Comparison of ENCODE assay signal across 18 cellular contexts in genomic region chr11:69718912-69719311, GRCh38. TPM values are rescaled to one million over a fixed set of nuclear protein-coding genes. Genes with fewer than 3 reads are reported as not detected.
DNase-seq lines count a peak whose midpoint lies in the region; ATAC-seq, FAIRE-seq and TF ChIP-seq lines count a peak whose summit lies in the region.
"Had no signal": no experiment of that assay in that cellular context is flagged by ENCODE, and none has a peak within 500 bp of the region (broad histone marks: within the 10 kb centered on the region; RNA-seq: fewer than 3 reads in every experiment).

No MANE protein-coding gene starts in this region.

- H2AFZ ChIP-seq in GM23338: no peak overlapping the region
- no peak overlapping the region for H2AFZ ChIP-seq in Loucy (ENCODE audit: low read length)
- no peak overlapping the region for H2AFZ ChIP-seq in H1 (ENCODE audit: low read length)

- no peak overlapping the region for H3K14ac ChIP-seq in H1 (ENCODE audit: insufficient read length)

- H3K27me3 Mint-ChIP-seq in GM23338 (ENCODE audit: insufficient read depth, low read depth, poor library complexity) (peaks cover 13% of the 10 kb centered on the region), type B pancreatic cell (peaks cover 61% of the 10 kb centered on the region)

- no peak overlapping the region for H2BK5ac ChIP-seq in H1 (ENCODE audit: low read depth, low read length)

- H3K4me1 ChIP-seq in GM23338 (ENCODE audit: insufficient read depth) (peaks cover 4% of the 10 kb centered on the region; the same call in 1 of the 2 replicates), Loucy (ENCODE audit: insufficient read depth, low read length, poor library complexity, severe bottlenecking) (peaks cover 11% of the 10 kb centered on the region), H1 (replicated peaks in 1 of 4; ENCODE audit: control insufficient read depth in 3 of 4, insufficient read depth in 4 of 4, low read length in 3 of 4) (peaks cover 0 to 10% (median 2%) of the 10 kb centered on the region in 4 experiments; a peak in 5 of 7 replicates), body of pancreas (no peaks in the 10 kb centered on the region)
- H3K4me1 ChIP-seq: A549, BE2C, Caco-2 had no signal

- H3K79me1 ChIP-seq in H1 (ENCODE audit: low read depth, low read length): no peaks in the 10 kb centered on the region

- H3K27me3 ChIP-seq in GM23338 (ENCODE audit: insufficient read depth) (no peaks in the 10 kb centered on the region), Loucy (ENCODE audit: insufficient read depth, low read length, poor library complexity, severe bottlenecking) (no peaks in the 10 kb centered on the region), H1 (replicated peaks in 1 of 4; ENCODE audit: control insufficient read depth in 3 of 4, extremely low read depth in 1 of 4, insufficient read depth in 3 of 4, low read length in 3 of 4) (peaks cover 0 to 19% (median 13%) of the 10 kb centered on the region in 4 experiments; a peak in 5 of 7 replicates), body of pancreas (peaks cover 0 to 3% of the 10 kb centered on the region in 2 donors)
- H3K27me3 ChIP-seq: BE2C had no signal

- no peak overlapping the region; the same call in 1 of the 2 replicates for H2BK20ac ChIP-seq in H1 (ENCODE audit: low read length)

- H3K4ac ChIP-seq in H1 (replicated peaks; ENCODE audit: insufficient read length, low read depth, low read length): no peak overlapping the region

- no peaks in the 10 kb centered on the region for H3K9me2 ChIP-seq in GM23338 (ENCODE audit: insufficient read depth)
- no peaks in the 10 kb centered on the region for H3K9me2 ChIP-seq in Loucy (replicated peaks; ENCODE audit: low read depth, low read length)

- TF ChIP-seq POLR2A in H1 (IDR thresholded peaks at IDR 0.05; ENCODE audit: control extremely low read depth in 1 of 2, low read depth in 2 of 2, low read length in 2 of 2) (no peak), body of pancreas (IDR thresholded peaks at IDR 0.05) (no peak)

- H4K8ac ChIP-seq in H1 (ENCODE audit: extremely low read depth, insufficient read depth, low read length): no peak overlapping the region

- no peak overlapping the region for H3K9ac ChIP-seq in Loucy (ENCODE audit: low read depth, low read length, poor library complexity, severe bottlenecking)
- H3K9ac ChIP-seq in H1 (replicated peaks in 1 of 4; ENCODE audit: extremely low read depth in 1 of 4, low read depth in 3 of 4, low read length in 3 of 4): no peak overlapping the region

- no peaks in the 10 kb centered on the region for H3K9me3 ChIP-seq in Loucy (ENCODE audit: insufficient read depth, low read depth, low read length)
- no peaks in the 10 kb centered on the region for H3K9me3 ChIP-seq in H1 (ENCODE audit: insufficient read depth in 2 of 2, low read depth in 1 of 2, low read length in 1 of 2)
- H3K9me3 ChIP-seq in body of pancreas: no peaks in the 10 kb centered on the region
- H3K9me3 ChIP-seq: A549, BE2C, Caco-2, HAP-1 had no signal

- no peak for TF ChIP-seq CTCF in GM23338 (conservative IDR thresholded peaks at IDR 0.05; ENCODE audit: low read depth in 2 of 2)
- no peak for TF ChIP-seq CTCF in Loucy (conservative IDR thresholded peaks at IDR 0.05; ENCODE audit: low read length)
- no peak for TF ChIP-seq CTCF in H1 (IDR thresholded peaks at IDR 0.05; ENCODE audit: control extremely low read depth in 1 of 3, insufficient read depth in 1 of 3, low read depth in 1 of 3, low read length in 3 of 3)
- no peak for TF ChIP-seq CTCF in body of pancreas (IDR thresholded peaks at IDR 0.05)
- TF ChIP-seq CTCF in type B pancreatic cell (conservative IDR thresholded peaks at IDR 0.05): no peak

- DNase-seq in GM23338 (ENCODE audit: low spot score): no peak
- DNase-seq in H1 (ENCODE audit: low read depth in 1 of 2, low spot score in 2 of 2): no peak
- no peak for DNase-seq in urothelium cell line (ENCODE audit: low spot score)
- DNase-seq in kidney glomerular epithelial cell (lab: John Stamatoyannopoulos, UW): no peak
- no peak for DNase-seq in body of pancreas
- no peak for DNase-seq in type B pancreatic cell (ENCODE audit: extremely low spot score, unreplicated experiment)
- DNase-seq: CD8-positive, alpha-beta memory T cell; GOT3; HFFc6; KG1 had no signal

- ATAC-seq in GM23338 (no peak), body of pancreas (no peak)

- H3K4me2 ChIP-seq in GM23338: no peak overlapping the region
- H3K4me2 ChIP-seq in Loucy (ENCODE audit: low read depth, low read length, poor library complexity, severe bottlenecking): peak overlapping the region; percentile 31
- H3K4me2 ChIP-seq in H1 (ENCODE audit: insufficient read depth in 1 of 2, low read depth in 2 of 2, low read length in 2 of 2): no peak overlapping the region
- H3K4me2 ChIP-seq: A549 had no signal

- peak overlapping the region; percentile 53; the same call in 1 of the 2 replicates for H2BK15ac ChIP-seq in H1 (ENCODE audit: low read length)

- FAIRE-seq in H1 (lab: Jason Lieb, UNC) (no peak), urothelium cell line (lab: Jason Lieb, UNC) (peak; percentile 27)
- FAIRE-seq: A549, GM18507 had no signal

- no peaks in the 10 kb centered on the region for H3K79me2 ChIP-seq in GM23338 (replicated peaks; ENCODE audit: insufficient read depth)
- H3K79me2 ChIP-seq in Loucy (ENCODE audit: insufficient read depth, low read length): no peaks in the 10 kb centered on the region
- H3K79me2 ChIP-seq in H1 (ENCODE audit: control insufficient read depth in 1 of 2, insufficient read depth in 2 of 2, low read length in 2 of 2): no peaks in the 10 kb centered on the region

- POLR2A ChIA-PET in H1 (lab: Charles Lee; ENCODE audit: partially characterized antibody): interaction anchor here (2.0 kb wide), 1 partner anchor 14 kb away, joined by 6 read pairs; no protein-coding TSS in a partner anchor

- H3K18ac ChIP-seq in H1 (ENCODE audit: extremely low read depth, low read length): no peak overlapping the region

- H3K36me3 ChIP-seq in GM23338 (ENCODE audit: insufficient read depth) (no peaks in the 10 kb centered on the region), Loucy (ENCODE audit: insufficient read depth, low read length) (no peaks in the 10 kb centered on the region), H1 (ENCODE audit: control insufficient read depth in 2 of 4, insufficient read depth in 4 of 4, low read length in 3 of 4) (no peaks in the 10 kb centered on the region), body of pancreas (replicated peaks in 1 of 2; ENCODE audit: insufficient read depth in 1 of 2, low read depth in 2 of 2) (no peaks in the 10 kb centered on the region)
- H3K36me3 ChIP-seq: BE2C, HAP-1 had no signal

- 0 out of 2 replicates have a peak overlapping the region, but pooled peaks have one; percentile 27 for H2BK12ac ChIP-seq in H1 (ENCODE audit: low read depth, low read length)

- H3K9me3 Mint-ChIP-seq in GM23338 (no peaks in the 10 kb centered on the region), type B pancreatic cell (no peaks in the 10 kb centered on the region)
- H3K9me3 Mint-ChIP-seq: HFFc6 had no signal

- TF ChIP-seq RAD21 in H1 (IDR thresholded peaks at IDR 0.05 in 1 of 2, conservative IDR thresholded peaks at IDR 0.05 in 1 of 2; ENCODE audit: low read depth in 2 of 2, low read length in 2 of 2): no peak

- H3K4me1 Mint-ChIP-seq in GM23338 (peaks cover 13% of the 10 kb centered on the region), type B pancreatic cell (ENCODE audit: unreplicated experiment) (peaks cover 4% of the 10 kb centered on the region)
- H3K4me1 Mint-ChIP-seq: CD8-positive, alpha-beta memory T cell had no signal

- H2AK5ac ChIP-seq in H1 (ENCODE audit: low read depth, low read length): no peak overlapping the region

- H4K91ac ChIP-seq in H1 (replicated peaks; ENCODE audit: insufficient read length, low read length): no peak overlapping the region

- H4K5ac ChIP-seq in H1 (ENCODE audit: insufficient read length, low read depth, low read length): no peak overlapping the region

- no peak overlapping the region for H2BK120ac ChIP-seq in H1 (replicated peaks; ENCODE audit: low read depth, low read length)

- no peak overlapping the region for H3K27ac ChIP-seq in GM23338 (ENCODE audit: low read depth)
- H3K27ac ChIP-seq in H1 (ENCODE audit: low read depth, low read length): no peak overlapping the region
- H3K27ac ChIP-seq in body of pancreas: no peak overlapping the region
- H3K27ac ChIP-seq: A549, HL-60 had no signal

- H3F3A ChIP-seq in GM23338 (replicated peaks; ENCODE audit: low read depth) (no peaks in the 10 kb centered on the region), Loucy (ENCODE audit: low read depth) (no peaks in the 10 kb centered on the region)

- H3K23ac ChIP-seq in H1 (ENCODE audit: insufficient read length): no peak overlapping the region

- no peak overlapping the region for H3K27ac Mint-ChIP-seq in GM23338
- no peak overlapping the region for H3K27ac Mint-ChIP-seq in type B pancreatic cell
- H3K27ac Mint-ChIP-seq: CD8-positive, alpha-beta memory T cell; HFFc6 had no signal

- TF ChIP-seq EP300 in H1 (IDR thresholded peaks at IDR 0.05; ENCODE audit: borderline replicate concordance in 1 of 2, low read depth in 2 of 2, low read length in 2 of 2): no peak

- H3K4me3 ChIP-seq in GM23338: no peak overlapping the region
- no peak overlapping the region for H3K4me3 ChIP-seq in Loucy (ENCODE audit: low read length, poor library complexity, severe bottlenecking)
- no peak overlapping the region for H3K4me3 ChIP-seq in H1 (ENCODE audit: extremely low read depth in 1 of 4, insufficient read depth in 2 of 4, low read depth in 3 of 4, low read length in 4 of 4)
- H3K4me3 ChIP-seq in body of pancreas: no peak overlapping the region
- H3K4me3 ChIP-seq: A549, HAP-1 had no signal

- no peak overlapping the region for H3K4me3 Mint-ChIP-seq in GM23338
- no peak overlapping the region for H3K4me3 Mint-ChIP-seq in type B pancreatic cell
- H3K4me3 Mint-ChIP-seq: CD8-positive, alpha-beta memory T cell; HFFc6 had no signal

- 91% methylated on average over 6 of the region's 8 CpGs; no CpG with 5 or more reads in 1 of the 2 experiments for WGBS in H1 (ENCODE audit: extremely low coverage in 1 of 2, insufficient coverage in 1 of 2, insufficient read length in 1 of 2, insufficient replicate concordance in 2 of 2, low coverage in 1 of 2, low lambda C conversion rate in 2 of 2, missing lambda C conversion rate in 1 of 2), 2 experiments
- 55 to 60% methylated on average over 1 to 8 of the region's 8 CpGs for WGBS in body of pancreas, 2 donors

- no peaks in the 10 kb centered on the region for H4K20me1 ChIP-seq in GM23338 (replicated peaks; ENCODE audit: insufficient read depth)
- no peaks in the 10 kb centered on the region for H4K20me1 ChIP-seq in Loucy (ENCODE audit: insufficient read depth, low read length, poor library complexity, severe bottlenecking)
- H4K20me1 ChIP-seq in H1 (replicated peaks in 1 of 2; ENCODE audit: control insufficient read depth in 1 of 2, insufficient read depth in 2 of 2, low read length in 2 of 2): no peaks in the 10 kb centered on the region

- H3K36me3 Mint-ChIP-seq in GM23338 (ENCODE audit: low read depth): no peaks in the 10 kb centered on the region
- no peaks in the 10 kb centered on the region for H3K36me3 Mint-ChIP-seq in type B pancreatic cell

- no peaks in the 10 kb centered on the region; the same call in 1 of the 2 replicates for H3K23me2 ChIP-seq in H1 (ENCODE audit: low read depth, low read length)

- intact Hi-C loops in body of pancreas (cut with DNase I): no loop called here

- CTCF ChIA-PET in H1 (lab: Charles Lee; ENCODE audit: partially characterized antibody): interaction anchor here (0.7 to 20.5 kb wide), 28 partner anchors 9 to 200 kb away, joined by 3 to 197 read pairs (median 6); no protein-coding TSS in a partner anchor

- no peak overlapping the region for H3K56ac ChIP-seq in H1 (replicated peaks; ENCODE audit: insufficient read length, low read depth, low read length)

RNA-seq across cellular contexts. Expression of gene FGF19, which starts 15.1 kb away (rescaled TPM):
- 27.4 and 36.1 TPM in 2 replicates for total RNA-seq in GM23338 (2014; rRNA removed; shearing (Covaris generic))
- polyA plus RNA-seq in GM23338 (2016; fragmentation: Nextera tagmentation; extraction: Ambion mirVana) (21.7 and 22.3 TPM in 2 replicates), H1 (2011; rRNA removed) (9.6 and 14.8 TPM in 2 replicates)
- total RNA-seq in H1 (2021; fragmentation: NEBNext Ultra II Directional; extraction: Animal tissue kit (Norgen Biotek cat#: 25700)): 14.8 and 15.4 TPM in 2 replicates
- polyA plus RNA-seq in H1 (2011; cell fraction: cytosol; rRNA removed): 10.8 TPM
- 14.7 TPM for polyA plus RNA-seq in H1 (2011; cell fraction: nucleus; rRNA removed)
- polyA plus RNA-seq in H1 (2012, experiment 1 of 2): 5.4 to 6.9 TPM (median 5.7 TPM) in 4 replicates
- 9.2 TPM for polyA plus RNA-seq in H1 (2012, experiment 2 of 2)
- polyA plus RNA-seq in H1 (2013, experiment 1 of 2): 28.8 TPM
- polyA plus RNA-seq in H1 (2013, experiment 2 of 2): 34.3 TPM
- polyA minus RNA-seq in H1 (2011; rRNA and poly(A)+ RNA removed): 4.9 and 9.9 TPM in 2 replicates
- polyA minus RNA-seq in H1 (2011; cell fraction: cytosol; rRNA and poly(A)+ RNA removed): 7.6 TPM
- 6.4 TPM for polyA minus RNA-seq in H1 (2011; cell fraction: nucleus; rRNA and poly(A)+ RNA removed)
- total RNA-seq in body of pancreas (not detected), type B pancreatic cell (ENCODE audit: low replicate concordance) (1.7 and 3.5 TPM in 2 replicates)
- total RNA-seq: CD8-positive, alpha-beta memory T cell; HFFc6 had no signal
- polyA plus RNA-seq: AG04450; CD8-positive, alpha-beta memory T cell had no signal

RNA-seq across cellular contexts. Expression of gene LTO1, which starts 43.8 kb away (rescaled TPM):
- total RNA-seq in GM23338 (2014; rRNA removed; shearing (Covaris generic)): 12.9 and 20.1 TPM in 2 replicates
- 23.2 and 23.3 TPM in 2 replicates for polyA plus RNA-seq in GM23338 (2016; fragmentation: Nextera tagmentation; extraction: Ambion mirVana)
- total RNA-seq in H1 (2021; fragmentation: NEBNext Ultra II Directional; extraction: Animal tissue kit (Norgen Biotek cat#: 25700)): 21.0 and 21.3 TPM in 2 replicates
- polyA plus RNA-seq in H1 (2011; rRNA removed): 15.4 and 25.5 TPM in 2 replicates
- polyA plus RNA-seq in H1 (2011; cell fraction: cytosol; rRNA removed): 23.2 TPM
- polyA plus RNA-seq in H1 (2011; cell fraction: nucleus; rRNA removed): 27.7 TPM
- 14.4 to 21.4 TPM (median 16.7 TPM) in 4 replicates for polyA plus RNA-seq in H1 (2012, experiment 1 of 2)
- polyA plus RNA-seq in H1 (2012, experiment 2 of 2): 8.5 TPM
- polyA plus RNA-seq in H1 (2013, experiment 1 of 2): 13.6 TPM
- 12.2 TPM for polyA plus RNA-seq in H1 (2013, experiment 2 of 2)
- 7.5 and 11.1 TPM in 2 replicates for polyA minus RNA-seq in H1 (2011; rRNA and poly(A)+ RNA removed)
- 5.7 TPM for polyA minus RNA-seq in H1 (2011; cell fraction: cytosol; rRNA and poly(A)+ RNA removed)
- polyA minus RNA-seq in H1 (2011; cell fraction: nucleus; rRNA and poly(A)+ RNA removed): 18.6 TPM
- total RNA-seq in body of pancreas: 10 to 100 TPM; 13.0 to 26.7 TPM
- 21.5 and 24.6 TPM in 2 replicates for total RNA-seq in type B pancreatic cell (ENCODE audit: low replicate concordance)

RNA-seq across cellular contexts. Expression of gene FGF4, which starts 56.2 kb away (rescaled TPM):
- 9.2 and 13.1 TPM in 2 replicates for total RNA-seq in GM23338 (2014; rRNA removed; shearing (Covaris generic))
- 4.1 and 4.8 TPM in 2 replicates for polyA plus RNA-seq in GM23338 (2016; fragmentation: Nextera tagmentation; extraction: Ambion mirVana)
- total RNA-seq in H1 (2021; fragmentation: NEBNext Ultra II Directional; extraction: Animal tissue kit (Norgen Biotek cat#: 25700)): 2.0 TPM in 2 replicates
- 0.57 and 1.3 TPM in 2 replicates for polyA plus RNA-seq in H1 (2011; rRNA removed)
- 0.93 TPM for polyA plus RNA-seq in H1 (2011; cell fraction: cytosol; rRNA removed)
- 0.84 TPM for polyA plus RNA-seq in H1 (2011; cell fraction: nucleus; rRNA removed)
- polyA plus RNA-seq in H1 (2012, experiment 1 of 2): 0.17 to 0.68 TPM (median 0.49 TPM) in 4 replicates
- 0.14 TPM for polyA plus RNA-seq in H1 (2012, experiment 2 of 2)
- polyA plus RNA-seq in H1 (2013, experiment 1 of 2): 1.5 TPM
- 1.8 TPM for polyA plus RNA-seq in H1 (2013, experiment 2 of 2)
- 0.15 and 0.69 TPM in 2 replicates for polyA minus RNA-seq in H1 (2011; rRNA and poly(A)+ RNA removed)
- 2.5 TPM for polyA minus RNA-seq in H1 (2011; cell fraction: cytosol; rRNA and poly(A)+ RNA removed)
- polyA minus RNA-seq in H1 (2011; cell fraction: nucleus; rRNA and poly(A)+ RNA removed): 2.4 TPM
- not detected for total RNA-seq in body of pancreas
- total RNA-seq in type B pancreatic cell (ENCODE audit: low replicate concordance): 0.22 TPM in 1 of 2 replicates, not detected in the other
- total RNA-seq: Caco-2; CD8-positive, alpha-beta memory T cell; HFFc6 had no signal
- polyA plus RNA-seq: A549; AG04450; CD8-positive, alpha-beta memory T cell had no signal
